In genomic region chr10:69573056-69573806, GRCh38 we compare ENCODE assay signal across 8 cellular contexts. TPM values are rescaled to one million over a fixed set of nuclear protein-coding genes. Genes with fewer than 3 reads are reported as not detected.
DNase-seq lines count a peak whose midpoint lies in the region; ATAC-seq, FAIRE-seq and TF ChIP-seq lines count a peak whose summit lies in the region.
"Had no signal": no experiment of that assay in that cellular context is flagged by ENCODE, and none has a peak within 500 bp of the region (broad histone marks: within the 10 kb centered on the region; RNA-seq: fewer than 3 reads in every experiment).

Gene NEUROG3, minus strand, starts transcription at chr10:69573422. Its CDS starts 379 bp downstream, at chr10:69573043.

- H3K36me3 Mint-ChIP-seq in astrocyte (ENCODE audit: low read depth, unreplicated experiment) (peaks cover 2% of the 10 kb centered on the region), neural progenitor cell (no peaks in the 10 kb centered on the region)

- H3K27me3 Mint-ChIP-seq in astrocyte (ENCODE audit: low read depth, unreplicated experiment) (peaks cover 90% of the 10 kb centered on the region), neural progenitor cell (ENCODE audit: insufficient read depth, low read depth) (peaks cover 88% of the 10 kb centered on the region)

- ATAC-seq in GM18868 (IDR thresholded peaks at IDR 0.05; ENCODE audit: unreplicated experiment) (peak; percentile 82), HG03432 (IDR thresholded peaks at IDR 0.05; ENCODE audit: unreplicated experiment) (peak; percentile 63), body of pancreas (no peak)

- POLR2A ChIA-PET in RWPE1 (lab: Yijun Ruan, JAX; ENCODE audit: low non-redundant PET), result no interaction called here

- no peaks in the 10 kb centered on the region for H3K36me3 ChIP-seq in astrocyte (ENCODE audit: insufficient read depth, low read length)
- H3K36me3 ChIP-seq in neural progenitor cell, result no peaks in the 10 kb centered on the region
- no peaks in the 10 kb centered on the region for H3K36me3 ChIP-seq in body of pancreas (replicated peaks in 1 of 2; ENCODE audit: insufficient read depth in 1 of 2, low read depth in 2 of 2)

- H3K4me1 ChIP-seq in astrocyte (ENCODE audit: insufficient read depth, low read length), result no peaks in the 10 kb centered on the region
- H3K4me1 ChIP-seq in neural progenitor cell, result peaks cover 62% of the 10 kb centered on the region
- peaks cover 42% of the 10 kb centered on the region for H3K4me1 ChIP-seq in body of pancreas

- no peak within 1 kb of the TSS for H3K27ac ChIP-seq in astrocyte (ENCODE audit: low read depth, low read length)
- no peak within 1 kb of the TSS for H3K27ac ChIP-seq in neural progenitor cell
- no peak within 1 kb of the TSS for H3K27ac ChIP-seq in RWPE1
- H3K27ac ChIP-seq in body of pancreas, result no peak within 1 kb of the TSS

- H3K79me2 ChIP-seq in astrocyte (ENCODE audit: insufficient read depth, low read length) (no peaks in the 10 kb centered on the region), neural progenitor cell (ENCODE audit: low read depth) (no peaks in the 10 kb centered on the region)

- H3K9me3 ChIP-seq in astrocyte (ENCODE audit: insufficient read depth, low read depth, low read length) (no peaks in the 10 kb centered on the region), neural progenitor cell (ENCODE audit: low read depth) (no peaks in the 10 kb centered on the region), body of pancreas (no peaks in the 10 kb centered on the region)

- H3F3A ChIP-seq in neural progenitor cell (ENCODE audit: low read depth), result peaks cover 53% of the 10 kb centered on the region

- no peak for FAIRE-seq in astrocyte (lab: Jason Lieb, UNC)
- FAIRE-seq: endometrium had no signal

- no peak within 1 kb of the TSS for H2AFZ ChIP-seq in astrocyte (ENCODE audit: low read depth, low read length)
- no peak within 1 kb of the TSS for H2AFZ ChIP-seq in neural progenitor cell (replicated peaks)

- DNase-seq in astrocyte (ENCODE audit: low read depth) (no peak), neural progenitor cell (ENCODE audit: low spot score) (peak; percentile 65), LoVo (ENCODE audit: low spot score) (no peak), RWPE1 (ENCODE audit: low spot score) (no peak), body of pancreas (no peak)

- WGBS in body of pancreas, 2 donors, result 0 to 1% methylated on average over 3 to 46 of the region's 53 CpGs

- CTCF ChIA-PET in RWPE1 (lab: Yijun Ruan, JAX), result interaction anchor here (0.6 to 0.7 kb wide), 2 partner anchors 229 to 392 kb away, joined by 3 to 4 read pairs; no protein-coding TSS in a partner anchor

- TF ChIP-seq CTCF in astrocyte (IDR thresholded peaks at IDR 0.05; ENCODE audit: insufficient read depth, low read depth, low read length), result no peak
- TF ChIP-seq CTCF in neural progenitor cell (IDR thresholded peaks at IDR 0.05), result no peak
- TF ChIP-seq CTCF in RWPE1 (conservative IDR thresholded peaks at IDR 0.05; ENCODE audit: low read depth), result no peak
- TF ChIP-seq CTCF in body of pancreas (IDR thresholded peaks at IDR 0.05), result no peak

- H3K27me3 ChIP-seq in astrocyte (ENCODE audit: insufficient read depth, low read length) (peaks cover 81% of the 10 kb centered on the region), neural progenitor cell (peaks cover 100% of the 10 kb centered on the region), body of pancreas (peaks cover 0 to 49% of the 10 kb centered on the region in 2 donors)

- no peaks in the 10 kb centered on the region for H4K20me1 ChIP-seq in astrocyte (ENCODE audit: insufficient read depth, low read length)
- H4K20me1 ChIP-seq in neural progenitor cell (ENCODE audit: low read depth), result peaks cover 92% of the 10 kb centered on the region

- H3K4me3 ChIP-seq in astrocyte (ENCODE audit: insufficient read depth, low read depth, low read length) (no peak within 1 kb of the TSS), neural progenitor cell (peak within 1 kb of the TSS; percentile 38), body of pancreas (no peak within 1 kb of the TSS)

- no peak within 1 kb of the TSS for H3K9ac ChIP-seq in astrocyte (ENCODE audit: low read length)
- no peak within 1 kb of the TSS for H3K9ac ChIP-seq in neural progenitor cell

- TF ChIP-seq POLR2A in body of pancreas (IDR thresholded peaks at IDR 0.05), result no peak

- H3K27ac Mint-ChIP-seq in astrocyte (ENCODE audit: unreplicated experiment) (no peak within 1 kb of the TSS), neural progenitor cell (no peak within 1 kb of the TSS)

- H3K4me2 ChIP-seq in astrocyte (ENCODE audit: low read length) (no peak within 1 kb of the TSS), neural progenitor cell (peak within 1 kb of the TSS; percentile 64)

- H3K4me3 Mint-ChIP-seq in astrocyte (ENCODE audit: unreplicated experiment) (peak within 1 kb of the TSS; percentile 67), neural progenitor cell (peak within 1 kb of the TSS; percentile 84)

- intact Hi-C loops in body of pancreas (cut with DNase I), result no loop called here

- peaks cover 6% of the 10 kb centered on the region for H3K4me1 Mint-ChIP-seq in astrocyte (ENCODE audit: low read depth, unreplicated experiment)
- H3K4me1 Mint-ChIP-seq in neural progenitor cell, result peaks cover 32% of the 10 kb centered on the region

- H3K9me3 Mint-ChIP-seq in astrocyte (ENCODE audit: unreplicated experiment), result peaks cover 10% of the 10 kb centered on the region
- H3K9me3 Mint-ChIP-seq in neural progenitor cell, result peaks cover 4% of the 10 kb centered on the region

RNA-seq across cellular contexts. Expression of gene NEUROG3, which starts in this region (rescaled TPM):
- total RNA-seq in astrocyte, result not detected in 2 replicates
- not detected in 2 replicates for total RNA-seq in neural progenitor cell (ENCODE audit: low replicate concordance)
- not detected for total RNA-seq in body of pancreas

Comparison
In these comparisons a context has a peak if more than half of its experiments do, and no peak if none do; other contexts are left out.
1. Peak in DNase-seq, H3K4me3 ChIP-seq and H3K4me2 ChIP-seq in neural progenitor cell; RNA of the gene not detected or under 1 TPM.